ENCODE assay signal across 23 cellular contexts in the genomic region with DNA sequence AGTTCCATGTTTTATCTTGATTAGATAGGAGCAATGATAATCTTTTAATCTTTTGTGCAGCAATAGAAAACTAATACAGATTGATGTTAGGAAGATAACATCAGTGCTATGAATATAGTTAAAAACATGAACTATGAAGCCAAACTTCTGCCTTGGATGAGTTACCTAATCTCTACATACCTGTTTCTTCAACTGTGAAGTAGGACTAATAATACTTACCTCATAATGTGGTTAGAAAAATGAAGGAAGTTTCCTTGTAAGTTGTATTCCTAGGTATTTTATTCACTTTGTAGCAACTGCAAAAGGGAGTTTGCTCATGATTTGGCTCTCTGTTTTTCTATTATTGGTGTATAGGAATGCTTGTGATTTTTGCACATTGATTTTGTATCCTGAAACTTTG.
A peak's percentile ranks its signal among the peaks of the same experiment; 100 is the strongest.
DNase-seq lines count a peak whose midpoint lies in the region; ATAC-seq and TF ChIP-seq lines count a peak whose summit lies in the region.
"Had no signal": no experiment of that assay in that cellular context is flagged by ENCODE, and none has a peak within 500 bp of the region (broad histone marks: within the 10 kb centered on the region; RNA-seq: fewer than 3 reads in every experiment).

No MANE protein-coding gene starts in this region.

- H3K27me3 ChIP-seq in colonic mucosa = no peaks in the 10 kb centered on the region
- H3K27me3 ChIP-seq in kidney epithelial cell (ENCODE audit: control insufficient read depth, insufficient read depth, low read length) = no peaks in the 10 kb centered on the region
- no peaks in the 10 kb centered on the region for H3K27me3 ChIP-seq in mesenchymal stem cell (ENCODE audit: control insufficient read depth in 1 of 2, insufficient read depth in 1 of 2, low read length in 2 of 2)
- H3K27me3 ChIP-seq in suprapubic skin = no peaks in the 10 kb centered on the region
- H3K27me3 ChIP-seq: BE2C; BLaER1 treated with 17β-estradiol and CSF1 and Interleukin-3, amounts not matched to agents 10 nM and 100 nM had no signal

- H2BK120ac ChIP-seq in mesenchymal stem cell (ENCODE audit: low read depth, low read length) = no peak overlapping the region

- TF ChIP-seq EP300 in suprapubic skin (IDR thresholded peaks at IDR 0.05) = no peak

- no peak overlapping the region for H2BK15ac ChIP-seq in mesenchymal stem cell (ENCODE audit: low read depth, poor library complexity, severe bottlenecking)

- DNase-seq in colonic mucosa (no peak), kidney epithelial cell (ENCODE audit: low read depth) (peak; percentile 41), mesenchymal stem cell (no peak), GM19238 (ENCODE audit: insufficient read length, low spot score) (no peak), GM20000 (ENCODE audit: low spot score) (no peak), suprapubic skin (ENCODE audit: low spot score in 2 of 2) (no peak)
- DNase-seq: 8988T; ACHN; AML-193; BE2C; CD4-positive, alpha-beta T cell; CD8-positive, alpha-beta memory T cell; DMS 273 treated with DMSO at 0.1 percent for 48 hours; DMS79; EL; GDM1; H9 had no signal

- H3K23ac ChIP-seq in mesenchymal stem cell (ENCODE audit: low read length in 2 of 2) = no peak overlapping the region

- H2AFZ ChIP-seq in mesenchymal stem cell (ENCODE audit: low read depth, low read length) = no peak overlapping the region
- H2AFZ ChIP-seq: GM23338 had no signal

- H3K4me1 ChIP-seq in colonic mucosa (no peaks in the 10 kb centered on the region), mesenchymal stem cell (ENCODE audit: control insufficient read depth, insufficient read depth, low read depth, low read length) (peaks cover 2% of the 10 kb centered on the region), suprapubic skin (no peaks in the 10 kb centered on the region)
- H3K4me1 ChIP-seq: A549; BE2C; BLaER1 treated with 17β-estradiol and CSF1 and Interleukin-3, amounts not matched to agents 10 nM and 100 nM had no signal

- H3K79me1 ChIP-seq in mesenchymal stem cell (replicated peaks; ENCODE audit: low read length, poor library complexity, severe bottlenecking) = peaks cover 7% of the 10 kb centered on the region

- intact Hi-C loops in colonic mucosa (cut with DNase I) = no loop called here

- ATAC-seq in GM18498 (IDR thresholded peaks at IDR 0.05; ENCODE audit: unreplicated experiment) = no peak
- ATAC-seq: A549, GM12878, GM23338, HCT116 had no signal

- no peaks in the 10 kb centered on the region for H3K9me3 ChIP-seq in colonic mucosa
- H3K9me3 ChIP-seq in mesenchymal stem cell (ENCODE audit: control insufficient read depth, low read length) = no peaks in the 10 kb centered on the region
- no peaks in the 10 kb centered on the region for H3K9me3 ChIP-seq in suprapubic skin
- H3K9me3 ChIP-seq: A549 had no signal

- H2BK5ac ChIP-seq in mesenchymal stem cell (ENCODE audit: low read depth, low read length, poor library complexity, severe bottlenecking) = no peak overlapping the region

- no peak overlapping the region for H2AK5ac ChIP-seq in mesenchymal stem cell (ENCODE audit: low read length, severe bottlenecking)

- H3K14ac ChIP-seq in mesenchymal stem cell (ENCODE audit: low read length in 2 of 2) = no peak overlapping the region

- TF ChIP-seq POLR2A in suprapubic skin (IDR thresholded peaks at IDR 0.05) = no peak

- H3K9ac ChIP-seq in colonic mucosa (ENCODE audit: low read depth in 2 of 2, low read length in 2 of 2) = no peak overlapping the region
- no peak overlapping the region for H3K9ac ChIP-seq in mesenchymal stem cell (ENCODE audit: low read length)
- H3K9ac ChIP-seq: BLaER1 treated with 17β-estradiol and CSF1 and Interleukin-3, amounts not matched to agents 10 nM and 100 nM had no signal

- H4K91ac ChIP-seq in mesenchymal stem cell (ENCODE audit: low read length) = no peak overlapping the region

- no peak for TF ChIP-seq CTCF in colonic mucosa (IDR thresholded peaks at IDR 0.05)
- no peak for TF ChIP-seq CTCF in kidney epithelial cell (IDR thresholded peaks at IDR 0.05; ENCODE audit: insufficient read depth, low read length, poor library complexity, severe bottlenecking)
- TF ChIP-seq CTCF in GM20000 (IDR thresholded peaks at IDR 0.05; ENCODE audit: extremely low read depth, missing control alignments) = no peak
- no peak for TF ChIP-seq CTCF in suprapubic skin (IDR thresholded peaks at IDR 0.05)

- H3K4me3 ChIP-seq in colonic mucosa = no peak overlapping the region
- no peak overlapping the region for H3K4me3 ChIP-seq in kidney epithelial cell (ENCODE audit: low read depth, low read length)
- H3K4me3 ChIP-seq in mesenchymal stem cell (ENCODE audit: insufficient read depth in 1 of 2, low read depth in 1 of 2, low read length in 2 of 2) = no peak overlapping the region
- H3K4me3 ChIP-seq in suprapubic skin = no peak overlapping the region
- H3K4me3 ChIP-seq: A549; BLaER1 treated with 17β-estradiol and CSF1 and Interleukin-3, amounts not matched to agents 10 nM and 100 nM; GM12878; GM23338 had no signal

- H4K8ac ChIP-seq in mesenchymal stem cell (ENCODE audit: low read length) = no peak overlapping the region

- no peak overlapping the region for H3K4ac ChIP-seq in mesenchymal stem cell (ENCODE audit: low read depth in 1 of 2, low read length in 2 of 2)

- H3K4me2 ChIP-seq in mesenchymal stem cell (ENCODE audit: low read length, poor library complexity, severe bottlenecking) = no peak overlapping the region
- H3K4me2 ChIP-seq: A549; BLaER1 treated with 17β-estradiol and CSF1 and Interleukin-3, amounts not matched to agents 10 nM and 100 nM; GM23338 had no signal

- peak overlapping the region; percentile 17 for H3K27ac ChIP-seq in colonic mucosa
- H3K27ac ChIP-seq in mesenchymal stem cell (ENCODE audit: low read length, poor library complexity, severe bottlenecking) = peak overlapping the region; percentile 32
- no peak overlapping the region for H3K27ac ChIP-seq in suprapubic skin
- H3K27ac ChIP-seq: A549; BLaER1 treated with 17β-estradiol and CSF1 and Interleukin-3, amounts not matched to agents 10 nM and 100 nM had no signal

- no peak overlapping the region for H2BK12ac ChIP-seq in mesenchymal stem cell (ENCODE audit: low read length in 2 of 2)

- H3K36me3 ChIP-seq in colonic mucosa (no peaks in the 10 kb centered on the region), kidney epithelial cell (ENCODE audit: control insufficient read depth, insufficient read depth, low read length) (no peaks in the 10 kb centered on the region), mesenchymal stem cell (ENCODE audit: control insufficient read depth in 1 of 2, insufficient read depth in 2 of 2, low read depth in 1 of 2, low read length in 2 of 2) (no peaks in the 10 kb centered on the region), suprapubic skin (peaks cover 2% of the 10 kb centered on the region)
- H3K36me3 ChIP-seq: BE2C; BLaER1 treated with 17β-estradiol and CSF1 and Interleukin-3, amounts not matched to agents 10 nM and 100 nM had no signal

- no peak overlapping the region for H3K18ac ChIP-seq in mesenchymal stem cell (ENCODE audit: low read depth in 1 of 2, low read length in 2 of 2)
